13 cellular contexts compared by ENCODE assay signal in genomic region chr12:58365087-58365390, GRCh38.
"Had no signal": no experiment of that assay in that cellular context is flagged by ENCODE, and none has a peak within 500 bp of the region (broad histone marks: within the 10 kb centered on the region; RNA-seq: fewer than 3 reads in every experiment).

No MANE protein-coding gene starts in this region.

- H2AFZ ChIP-seq: neural progenitor cell, parathyroid adenoma had no signal

- H3K9me3 Mint-ChIP-seq: activated naive CD8-positive, alpha-beta T cell treated with anti-CD3 and anti-CD28 coated beads, Interleukin-2, amount 10 ng/mL, durations not matched to agents 7 days and 5 days; neural progenitor cell had no signal

- H3K9ac ChIP-seq: neural progenitor cell, parathyroid adenoma had no signal

- H3K4me1 Mint-ChIP-seq: activated naive CD8-positive, alpha-beta T cell treated with anti-CD3 and anti-CD28 coated beads, Interleukin-2, amount 10 ng/mL, durations not matched to agents 7 days and 5 days had no signal

- H3K4me1 ChIP-seq: gastroesophageal sphincter, neural progenitor cell, parathyroid adenoma, uterus had no signal

- H3K4me3 ChIP-seq: coronary artery, gastroesophageal sphincter, neural progenitor cell, skin epidermis, tibial artery, uterus had no signal

- H3K4me2 ChIP-seq: neural progenitor cell had no signal

- H3K27ac Mint-ChIP-seq: activated naive CD8-positive, alpha-beta T cell treated with anti-CD3 and anti-CD28 coated beads, Interleukin-2, amount 10 ng/mL, durations not matched to agents 7 days and 5 days; neural progenitor cell had no signal

- H3K36me3 Mint-ChIP-seq: activated naive CD8-positive, alpha-beta T cell treated with anti-CD3 and anti-CD28 coated beads, Interleukin-2, amount 10 ng/mL, durations not matched to agents 7 days and 5 days; neural progenitor cell had no signal

- H3K27ac ChIP-seq: coronary artery, gastroesophageal sphincter, neural progenitor cell, parathyroid adenoma, tibial artery, uterus had no signal

- H3K36me3 ChIP-seq: gastroesophageal sphincter, neural progenitor cell, tibial artery, uterus had no signal

- H3K4me3 Mint-ChIP-seq: activated naive CD8-positive, alpha-beta T cell treated with anti-CD3 and anti-CD28 coated beads, Interleukin-2, amount 10 ng/mL, durations not matched to agents 7 days and 5 days; neural progenitor cell had no signal

- H3K9me3 ChIP-seq: gastroesophageal sphincter, tibial artery, uterus had no signal

- DNase-seq: activated CD4-positive, alpha-beta T cell treated with anti-CD3 and anti-CD28 coated beads, Interleukin-2, amount 50 U/mL, for 4 hours; activated effector memory CD4-positive, alpha-beta T cell treated with Interleukin-2 at 50 U/mL for 16 hours; activated naive CD8-positive, alpha-beta T cell treated with anti-CD3 and anti-CD28 coated beads, Interleukin-2, amount 10 ng/mL, durations not matched to agents 7 days and 5 days; activated T-cell treated with anti-CD3 and anti-CD28 coated beads, Interleukin-2, amount 50 U/mL, for 1 hour; effector CD8-positive, alpha-beta T cell; left ventricle myocardium superior; tibial artery; uterus had no signal

- H3K27me3 ChIP-seq: gastroesophageal sphincter, neural progenitor cell, tibial artery, uterus had no signal

- H3K79me2 ChIP-seq: parathyroid adenoma had no signal
